ENCODE assay signal across 20 cellular contexts in the genomic region with DNA sequence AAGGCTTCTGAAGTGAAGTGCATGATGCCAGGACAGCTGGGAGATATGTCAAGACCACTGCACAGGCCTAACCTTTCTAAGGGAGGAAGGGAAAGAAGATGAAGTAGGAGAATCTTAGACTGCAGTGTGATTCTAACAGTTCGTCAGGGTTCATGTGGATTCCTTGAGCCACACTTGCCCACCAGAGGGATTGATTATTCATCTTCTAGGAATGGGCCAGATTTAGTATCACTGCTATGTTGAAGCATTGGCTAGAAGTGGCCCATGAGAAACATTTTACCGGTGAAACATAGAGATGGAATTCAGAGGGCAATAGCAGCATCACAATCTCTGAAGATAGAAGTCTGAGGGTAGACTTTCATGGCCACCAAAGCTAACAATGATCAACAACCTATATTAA.
DNase-seq lines count a peak whose midpoint lies in the region; TF ChIP-seq lines count a peak whose summit lies in the region.
"Had no signal": no experiment of that assay in that cellular context is flagged by ENCODE, and none has a peak within 500 bp of the region (broad histone marks: within the 10 kb centered on the region; RNA-seq: fewer than 3 reads in every experiment).

No MANE protein-coding gene starts in this region.

- H3K4me3 Mint-ChIP-seq in HFFc6, result no peak overlapping the region
- H3K4me3 Mint-ChIP-seq: CD8-positive, alpha-beta memory T cell had no signal

- H3K27me3 Mint-ChIP-seq in HFFc6 (ENCODE audit: insufficient read depth), result no peaks in the 10 kb centered on the region
- H3K27me3 Mint-ChIP-seq: CD8-positive, alpha-beta memory T cell had no signal

- no peak overlapping the region for H3K4me3 ChIP-seq in adipocyte (ENCODE audit: low read length)
- H3K4me3 ChIP-seq in fibroblast of the aortic adventitia (ENCODE audit: low read depth, low read length), result no peak overlapping the region
- H3K4me3 ChIP-seq: ascending aorta had no signal

- DNase-seq in HFFc6 (peak; percentile 91), adipocyte (ENCODE audit: low read depth) (peak; percentile 61), fibroblast of the aortic adventitia (ENCODE audit: low read depth) (peak; percentile 76), stromal cell of bone marrow (ENCODE audit: low read depth) (peak; percentile 72), OCI-M1 (lab: John Stamatoyannopoulos, UW) (no peak), GM10266 (ENCODE audit: extremely low spot score) (no peak), iPS-NIHi11 (ENCODE audit: low spot score) (no peak)
- DNase-seq in stimulated activated CD4-positive, alpha-beta T cell treated with anti-CD3 and anti-CD28 coated beads, Interleukin-4, amount 100 ng/mL, for 1 hour, result no peak
- DNase-seq: activated CD4-positive, alpha-beta T cell treated with anti-CD3 and anti-CD28 coated beads for 1 hour; activated gamma-delta T cell; CD8-positive, alpha-beta memory T cell; dermis blood vessel endothelial cell; DND-41; head of caudate nucleus; NCI-H187; NCI-H510A; SIG-M5; stimulated activated naive CD4-positive, alpha-beta T cell; trophoblast cell had no signal

- peaks cover 17% of the 10 kb centered on the region for H3K36me3 Mint-ChIP-seq in HFFc6 (ENCODE audit: low read depth)
- H3K36me3 Mint-ChIP-seq: CD8-positive, alpha-beta memory T cell had no signal

- peak overlapping the region; percentile 79 for H3K27ac Mint-ChIP-seq in HFFc6
- H3K27ac Mint-ChIP-seq: CD8-positive, alpha-beta memory T cell had no signal

- no peaks in the 10 kb centered on the region; the same call in 1 of the 2 replicates for H3K9me3 Mint-ChIP-seq in HFFc6
- H3K9me3 Mint-ChIP-seq: CD8-positive, alpha-beta memory T cell had no signal

- peaks cover 14% of the 10 kb centered on the region for H3K4me1 ChIP-seq in adipocyte (ENCODE audit: control insufficient read depth, insufficient read depth, low read length)

- H3K36me3 ChIP-seq in adipocyte (ENCODE audit: control insufficient read depth, insufficient read depth, low read length, severe bottlenecking), result no peaks in the 10 kb centered on the region
- H3K36me3 ChIP-seq: ascending aorta had no signal

- TF ChIP-seq CTCF in HFFc6 (IDR thresholded peaks at IDR 0.05), result peak; percentile 51
- peak; percentile 3 for TF ChIP-seq CTCF in fibroblast of the aortic adventitia (IDR thresholded peaks at IDR 0.05; ENCODE audit: insufficient read depth, low read length)
- TF ChIP-seq CTCF in GM10266 (IDR thresholded peaks at IDR 0.05; ENCODE audit: control insufficient read depth, insufficient read depth, low read depth, missing control alignments), result no peak

- H3K9me3 ChIP-seq in adipocyte (ENCODE audit: control insufficient read depth, low read length), result no peaks in the 10 kb centered on the region
- H3K9me3 ChIP-seq: ascending aorta had no signal

- peaks cover 83% of the 10 kb centered on the region for H3K4me1 Mint-ChIP-seq in HFFc6 (ENCODE audit: low read depth)
- H3K4me1 Mint-ChIP-seq: CD8-positive, alpha-beta memory T cell had no signal

- H3K27me3 ChIP-seq in adipocyte (replicated peaks; ENCODE audit: control insufficient read depth, insufficient read depth, low read length), result no peaks in the 10 kb centered on the region
- H3K27me3 ChIP-seq: ascending aorta had no signal

- no peak overlapping the region for H3K9ac ChIP-seq in adipocyte (ENCODE audit: low read length)

Comparison
In these comparisons a context has a peak if more than half of its experiments do, and no peak if none do; other contexts are left out.
1. DNase-seq: peak in HFFc6 (single experiment), adipocyte (single experiment), fibroblast of the aortic adventitia (single experiment) and stromal cell of bone marrow (single experiment); none in OCI-M1 (single experiment), stimulated activated CD4-positive, alpha-beta T cell treated with anti-CD3 and anti-CD28 coated beads, Interleukin-4, amount 100 ng/mL, for 1 hour (single experiment), GM10266 (single experiment) and iPS-NIHi11 (single experiment).